21 cellular contexts compared by ENCODE assay signal in the genomic region with DNA sequence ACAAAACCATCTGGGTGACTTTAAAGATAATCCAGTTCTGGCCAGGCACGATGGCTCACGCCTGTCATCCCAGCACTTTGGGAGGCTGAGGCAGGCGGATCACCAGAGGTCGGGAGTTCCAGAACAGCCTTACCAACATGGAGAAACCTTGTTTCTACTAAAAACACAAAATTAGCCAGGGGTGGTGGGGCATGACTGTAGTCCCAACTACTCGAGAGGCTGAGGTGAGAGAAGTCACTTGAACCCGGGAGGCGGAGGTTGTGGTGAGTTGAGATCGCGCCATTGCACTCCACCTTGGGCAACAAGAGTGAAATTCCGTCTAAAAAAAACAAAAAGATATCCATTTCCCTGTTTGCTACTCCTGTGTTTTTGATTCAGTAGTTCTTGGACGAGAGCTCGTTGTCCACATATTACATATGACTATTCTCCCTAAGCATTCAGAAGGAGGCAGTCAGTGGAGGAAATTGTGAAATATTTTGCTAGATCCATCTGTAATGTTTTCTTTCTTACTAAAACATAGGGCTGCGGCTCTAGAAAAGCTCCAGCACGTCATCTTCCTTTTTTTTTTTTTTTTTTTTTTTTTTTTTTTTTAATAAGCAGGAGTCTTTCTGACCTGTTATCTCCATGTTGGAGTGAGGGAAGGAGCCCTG. TPM values are rescaled to one million over a fixed set of nuclear protein-coding genes. Genes with fewer than 3 reads are reported as not detected.
DNase-seq lines count a peak whose midpoint lies in the region; ATAC-seq, FAIRE-seq and TF ChIP-seq lines count a peak whose summit lies in the region.
"Had no signal": no experiment of that assay in that cellular context is flagged by ENCODE, and none has a peak within 500 bp of the region (broad histone marks: within the 10 kb centered on the region; RNA-seq: fewer than 3 reads in every experiment).

No MANE protein-coding gene starts in this region.

- no peak overlapping the region for H3K4me2 ChIP-seq in endothelial cell of umbilical vein (ENCODE audit: insufficient read depth, low read length)

- no peaks in the 10 kb centered on the region for H3K27me3 ChIP-seq in endothelial cell of umbilical vein (ENCODE audit: control insufficient read depth in 2 of 2, insufficient read depth in 2 of 2, low read length in 2 of 2)
- H3K27me3 ChIP-seq: pancreas had no signal

- no peak for ATAC-seq in GM19452 (IDR thresholded peaks at IDR 0.05; ENCODE audit: unreplicated experiment)
- ATAC-seq in HG03521 (IDR thresholded peaks at IDR 0.05; ENCODE audit: unreplicated experiment): no peak
- ATAC-seq: activated CD4-positive, alpha-beta T cell treated with anti-CD3 and anti-CD28 coated beads for 36 hours; left cardiac atrium; pancreas; stimulated activated memory B cell treated with anti-CD40 and anti-IgM and Interleukin-4, amounts not matched to agents 10 μg/mL and 1 μg/mL and 100 μg/mL, for 72 hours had no signal

- no peak overlapping the region for H2AFZ ChIP-seq in endothelial cell of umbilical vein (ENCODE audit: low read depth, low read length)

- DNase-seq in AG08395 (ENCODE audit: low spot score) (peak; percentile 47), ELR (ENCODE audit: low read depth) (peak; percentile 47), endothelial cell of umbilical vein (ENCODE audit: low read depth, low spot score) (no peak), neural crest cell (ENCODE audit: low read depth, low spot score) (no peak), urothelium cell line (ENCODE audit: low spot score) (no peak), HCEC 1CT (no peak)
- DNase-seq: activated CD4-positive, alpha-beta T cell treated with anti-CD3 and anti-CD28 coated beads for 36 hours; activated CD8-positive, alpha-beta memory T cell treated with anti-CD3 and anti-CD28 coated beads, Interleukin-2, amount 50 U/mL, for 48 hours; DMS53; H7; left cardiac atrium; NCI-H2029 treated with DMSO at 0.1 percent for 48 hours; NCI-H524 treated with DMSO at 0.1 percent for 48 hours; OCI-M1; pancreas; small intestine had no signal

- BruUV-seq in endothelial cell of umbilical vein (replicated peaks; lab: Mats Ljungman, UMichigan): no TSS peak

- no peak overlapping the region for H3K4me3 ChIP-seq in endothelial cell of umbilical vein (replicated peaks in 1 of 3; ENCODE audit: insufficient read depth in 1 of 3, low read depth in 1 of 3, low read length in 3 of 3)
- H3K4me3 ChIP-seq: pancreas had no signal

- dilution Hi-C loops in endothelial cell of umbilical vein (cut with MboI; ENCODE audit: extremely low pct_ligation_motif_present, low sequenced_read_pairs): no loop called here

- H3K36me3 ChIP-seq in endothelial cell of umbilical vein (ENCODE audit: control insufficient read depth in 2 of 2, extremely low read depth in 1 of 2, insufficient read depth in 2 of 2, low read length in 2 of 2): no peaks in the 10 kb centered on the region
- H3K36me3 ChIP-seq: pancreas had no signal

- FAIRE-seq in endothelial cell of umbilical vein (lab: Jason Lieb, UNC) (peak; percentile 63), urothelium cell line (lab: Jason Lieb, UNC) (no peak)
- FAIRE-seq: HTR-8/SVneo, pancreas, small intestine had no signal

- peaks cover 16% of the 10 kb centered on the region for H3K36me3 Mint-ChIP-seq in neural crest cell (ENCODE audit: low read depth)

- no peak overlapping the region for H3K9ac ChIP-seq in endothelial cell of umbilical vein (replicated peaks; ENCODE audit: extremely low read depth, insufficient read depth, low read length)

- peak overlapping the region; percentile 19 for H3K4me3 Mint-ChIP-seq in neural crest cell
- H3K4me3 Mint-ChIP-seq: activated CD4-positive, alpha-beta T cell treated with anti-CD3 and anti-CD28 coated beads for 36 hours; stimulated activated memory B cell treated with anti-CD40 and anti-IgM and Interleukin-4, amounts not matched to agents 10 μg/mL and 1 μg/mL and 100 μg/mL, for 72 hours had no signal

- H4K20me1 ChIP-seq in endothelial cell of umbilical vein (replicated peaks; ENCODE audit: control insufficient read depth, extremely low read depth, insufficient read depth, low read length): no peaks in the 10 kb centered on the region

- TF ChIP-seq CTCF in endothelial cell of umbilical vein (IDR thresholded peaks at IDR 0.05; ENCODE audit: extremely low read depth in 1 of 2, insufficient read depth in 1 of 2, low read depth in 1 of 2, low read length in 2 of 2): no peak
- no peak for TF ChIP-seq CTCF in neural crest cell (conservative IDR thresholded peaks at IDR 0.05)

- CTCF ChIA-PET in endothelial cell of umbilical vein (lab: Charles Lee): no interaction called here

- intact Hi-C loops in endothelial cell of umbilical vein (cut with micrococcal nuclease): loop anchor here (5.0 kb wide), 1 partner anchor 89 kb away; no protein-coding TSS in a partner anchor

- H3K9me3 Mint-ChIP-seq in neural crest cell: peaks cover 4% of the 10 kb centered on the region

- no peaks in the 10 kb centered on the region for H3K27me3 Mint-ChIP-seq in neural crest cell (ENCODE audit: low read depth)
- H3K27me3 Mint-ChIP-seq: activated CD4-positive, alpha-beta T cell treated with anti-CD3 and anti-CD28 coated beads for 36 hours; activated naive CD4-positive, alpha-beta T cell treated with anti-CD3 and anti-CD28 coated beads, Interleukin-2, amount 50 U/mL, for 24 hours; stimulated activated memory B cell treated with anti-CD40 and anti-IgM and Interleukin-4, amounts not matched to agents 10 μg/mL and 1 μg/mL and 100 μg/mL, for 72 hours had no signal

- no peaks in the 10 kb centered on the region for H3K4me1 ChIP-seq in endothelial cell of umbilical vein (ENCODE audit: control insufficient read depth, extremely low read depth, insufficient read depth, low read length)

- no peak overlapping the region for H3K27ac Mint-ChIP-seq in neural crest cell (ENCODE audit: unreplicated experiment)
- H3K27ac Mint-ChIP-seq: activated CD4-positive, alpha-beta T cell treated with anti-CD3 and anti-CD28 coated beads for 36 hours; activated naive CD4-positive, alpha-beta T cell treated with anti-CD3 and anti-CD28 coated beads, Interleukin-2, amount 50 U/mL, for 24 hours; stimulated activated memory B cell treated with anti-CD40 and anti-IgM and Interleukin-4, amounts not matched to agents 10 μg/mL and 1 μg/mL and 100 μg/mL, for 72 hours had no signal

- no peaks in the 10 kb centered on the region for H3K9me3 ChIP-seq in endothelial cell of umbilical vein (replicated peaks; ENCODE audit: control insufficient read depth, insufficient read depth, low read length)
- H3K9me3 ChIP-seq: pancreas had no signal

- POLR2A ChIA-PET in endothelial cell of umbilical vein (lab: Charles Lee): no interaction called here

- H3K4me1 Mint-ChIP-seq in neural crest cell: peaks cover 25% of the 10 kb centered on the region

- TF ChIP-seq POLR2A in endothelial cell of umbilical vein (IDR thresholded peaks at IDR 0.05; ENCODE audit: low read depth, low read length): no peak

- H3K9me1 ChIP-seq in endothelial cell of umbilical vein (replicated peaks; ENCODE audit: control insufficient read depth, extremely low read depth, insufficient read depth, low read length): no peaks in the 10 kb centered on the region

- H3K79me2 ChIP-seq in endothelial cell of umbilical vein (ENCODE audit: control insufficient read depth, insufficient read depth, low read length): no peaks in the 10 kb centered on the region

- H3K27ac ChIP-seq in endothelial cell of umbilical vein (ENCODE audit: insufficient read depth, low read depth, low read length): no peak overlapping the region

TF ChIP-seq in endothelial cell of umbilical vein, 7 proteins besides CTCF, POLR2A, EP300 and RAD21:
- TF ChIP-seq EZH2 (IDR thresholded peaks at IDR 0.05; ENCODE audit: borderline replicate concordance, low read depth, low read length, severe bottlenecking) (no peak), GATA2 (IDR thresholded peaks at IDR 0.05; ENCODE audit: insufficient read depth, insufficient read length, low read depth, low read length) (no peak), MYC (IDR thresholded peaks at IDR 0.05; ENCODE audit: low read depth, low read length) (no peak), POLR2AphosphoS5 (IDR thresholded peaks at IDR 0.05; ENCODE audit: insufficient read depth, low read depth, low read length) (no peak), FOS (IDR thresholded peaks at IDR 0.05; ENCODE audit: borderline replicate concordance, insufficient read depth, low read length) (no peak), MAX (IDR thresholded peaks at IDR 0.05; ENCODE audit: insufficient read depth, insufficient read length) (no peak), JUN (IDR thresholded peaks at IDR 0.05; ENCODE audit: borderline replicate concordance, insufficient read depth, insufficient read length, low read depth) (no peak)

RNA-seq across cellular contexts. Expression of gene ZNF701, which starts 33.6 kb away (rescaled TPM):
- total RNA-seq in endothelial cell of umbilical vein: 12.1 and 12.3 TPM in 2 replicates
- 4.4 and 4.7 TPM in 2 replicates for polyA plus RNA-seq in endothelial cell of umbilical vein
- polyA plus RNA-seq in endothelial cell of umbilical vein (2011; cell fraction: cytosol; rRNA removed): 3.4 and 4.7 TPM in 2 replicates
- polyA plus RNA-seq in endothelial cell of umbilical vein (2011; cell fraction: nucleus; rRNA removed): 10.7 and 13.4 TPM in 2 replicates
- 5.7 and 6.4 TPM in 2 replicates for polyA plus RNA-seq in endothelial cell of umbilical vein (2012)
- polyA minus RNA-seq in endothelial cell of umbilical vein: 14.7 and 17.4 TPM in 2 replicates
- 3.9 TPM for polyA minus RNA-seq in endothelial cell of umbilical vein (2011; cell fraction: cytosol; rRNA and poly(A)+ RNA removed)
- 9.2 and 17.5 TPM in 2 replicates for polyA minus RNA-seq in endothelial cell of umbilical vein (2011; cell fraction: nucleus; rRNA and poly(A)+ RNA removed)
- 17.3 and 18.7 TPM in 2 replicates for total RNA-seq in neural crest cell

RNA-seq across cellular contexts. Expression of gene ZNF83, which starts 34.5 kb away (rescaled TPM):
- total RNA-seq in endothelial cell of umbilical vein (39.3 and 41.4 TPM in 2 replicates), neural crest cell (45.6 and 46.3 TPM in 2 replicates)
- polyA plus RNA-seq in endothelial cell of umbilical vein: 29.6 and 32.3 TPM in 2 replicates
- 9.2 and 15.6 TPM in 2 replicates for polyA plus RNA-seq in endothelial cell of umbilical vein (2011; cell fraction: cytosol; rRNA removed)
- 182 and 211 TPM in 2 replicates for polyA plus RNA-seq in endothelial cell of umbilical vein (2011; cell fraction: nucleus; rRNA removed)
- polyA plus RNA-seq in endothelial cell of umbilical vein (2012): 25.5 and 30.1 TPM in 2 replicates
- polyA minus RNA-seq in endothelial cell of umbilical vein: 47.6 and 49.9 TPM in 2 replicates
- polyA minus RNA-seq in endothelial cell of umbilical vein (2011; cell fraction: cytosol; rRNA and poly(A)+ RNA removed): 12.1 TPM
- polyA minus RNA-seq in endothelial cell of umbilical vein (2011; cell fraction: nucleus; rRNA and poly(A)+ RNA removed): 43.5 and 71.7 TPM in 2 replicates

Comparison
In these comparisons a context has a peak if more than half of its experiments do, and no peak if none do; other contexts are left out.
1. DNase-seq: peak in AG08395 (single experiment) and ELR (single experiment); none in endothelial cell of umbilical vein (single experiment), neural crest cell (single experiment), urothelium cell line (single experiment) and HCEC 1CT (single experiment).